ENCODE assay signal across 11 cellular contexts in genomic region chr17:68288375-68288774, GRCh38. TPM values are rescaled to one million over a fixed set of nuclear protein-coding genes. Genes with fewer than 3 reads are reported as not detected.
DNase-seq lines count a peak whose midpoint lies in the region; ATAC-seq and TF ChIP-seq lines count a peak whose summit lies in the region.
"Had no signal": no experiment of that assay in that cellular context is flagged by ENCODE, and none has a peak within 500 bp of the region (broad histone marks: within the 10 kb centered on the region; RNA-seq: fewer than 3 reads in every experiment).

No MANE protein-coding gene starts in this region.

- no peak overlapping the region for H3K18ac ChIP-seq in trophoblast cell (ENCODE audit: low read length)

- POLR2A ChIA-PET in activated CD4-positive, alpha-beta memory T cell treated with anti-CD3 and anti-CD28 coated beads, Interleukin-2, amount 10 ng/mL, durations not matched to agents 7 days and 5 days (lab: Charles Lee), result interaction anchor here (1.2 to 8.6 kb wide), 6 partner anchors 8 to 172 kb away, joined by 3 to 158 read pairs (median 77); partner anchors contain the start of gene WIPI1

- peak overlapping the region; percentile 87 for H3K4me3 Mint-ChIP-seq in activated CD4-positive, alpha-beta memory T cell treated with anti-CD3 and anti-CD28 coated beads, Interleukin-2, amount 10 ng/mL, durations not matched to agents 7 days and 5 days

- DNase-seq in SKM-1 treated with dmso at 0.1 percent for 144 hours (lab: John Stamatoyannopoulos, UW; ENCODE audit: unreplicated experiment), result peak; percentile 49
- no peak for DNase-seq in SKM-1 (lab: John Stamatoyannopoulos, UW; ENCODE audit: unreplicated experiment)
- peak; percentile 65 to 66 for DNase-seq in HL-60 (ENCODE audit: low read depth in 1 of 2, low spot score in 1 of 2)
- DNase-seq in activated CD4-positive, alpha-beta memory T cell treated with anti-CD3 and anti-CD28 coated beads, Interleukin-2, amount 10 ng/mL, durations not matched to agents 7 days and 5 days, result no peak
- peak in 1 of 2 donors; percentile 30 for DNase-seq in trophoblast cell
- DNase-seq in uterus, result no peak
- DNase-seq in prostate gland (ENCODE audit: low spot score), result no peak
- DNase-seq: activated effector memory CD4-positive, alpha-beta T cell treated with anti-CD3 and anti-CD28 coated beads, Interleukin-2, amount 50 U/mL, for 16 hours; NCI-H1105 treated with DMSO at 0.1 percent for 48 hours had no signal

- H3K36me3 ChIP-seq in trophoblast cell (ENCODE audit: control insufficient read depth in 1 of 2, insufficient read depth in 2 of 2, low read length in 2 of 2) (peaks cover 0 to 2% of the 10 kb centered on the region in 2 experiments), uterus (no peaks in the 10 kb centered on the region), prostate gland (no peaks in the 10 kb centered on the region)

- no peak for TF ChIP-seq POLR2A in GM18505 (IDR thresholded peaks at IDR 0.05; ENCODE audit: borderline replicate concordance, extremely low read depth, insufficient read depth, insufficient read length)
- TF ChIP-seq POLR2A in uterus (IDR thresholded peaks at IDR 0.05), result no peak
- TF ChIP-seq POLR2A in prostate gland (IDR thresholded peaks at IDR 0.05), result no peak

- H3K4me2 ChIP-seq in trophoblast cell (ENCODE audit: low read length), result no peak overlapping the region

- peaks cover 10% of the 10 kb centered on the region for H3K79me2 ChIP-seq in trophoblast cell (ENCODE audit: control insufficient read depth, insufficient read depth, low read length, poor library complexity)

- no peak overlapping the region for H4K12ac ChIP-seq in trophoblast cell (ENCODE audit: low read depth, low read length)

- H3K9me3 Mint-ChIP-seq in activated CD4-positive, alpha-beta memory T cell treated with anti-CD3 and anti-CD28 coated beads, Interleukin-2, amount 10 ng/mL, durations not matched to agents 7 days and 5 days, result no peaks in the 10 kb centered on the region

- peak overlapping the region; percentile 37 for H3K27ac Mint-ChIP-seq in activated CD4-positive, alpha-beta memory T cell treated with anti-CD3 and anti-CD28 coated beads, Interleukin-2, amount 10 ng/mL, durations not matched to agents 7 days and 5 days

- peaks cover 46% of the 10 kb centered on the region for H3K4me1 Mint-ChIP-seq in activated CD4-positive, alpha-beta memory T cell treated with anti-CD3 and anti-CD28 coated beads, Interleukin-2, amount 10 ng/mL, durations not matched to agents 7 days and 5 days

- no peak overlapping the region for H3K23ac ChIP-seq in trophoblast cell (ENCODE audit: low read length)

- H3K4me3 ChIP-seq in HL-60 (replicated peaks; ENCODE audit: insufficient read depth, low read length), result no peak overlapping the region
- no peak overlapping the region for H3K4me3 ChIP-seq in trophoblast cell (ENCODE audit: low read depth, low read length)
- no peak overlapping the region for H3K4me3 ChIP-seq in uterus
- no peak overlapping the region for H3K4me3 ChIP-seq in prostate gland

- H3K79me1 ChIP-seq in trophoblast cell (ENCODE audit: low read length), result peaks cover 20% of the 10 kb centered on the region

- H3K4me1 ChIP-seq in trophoblast cell (ENCODE audit: control insufficient read depth in 1 of 2, insufficient read depth in 2 of 2, low read length in 2 of 2), result peaks cover 0 to 6% of the 10 kb centered on the region in 2 experiments
- H3K4me1 ChIP-seq in uterus, result peaks cover 0 to 16% of the 10 kb centered on the region in 2 donors
- peaks cover 5% of the 10 kb centered on the region for H3K4me1 ChIP-seq in prostate gland (replicated peaks)

- no peak overlapping the region for H3K14ac ChIP-seq in trophoblast cell (ENCODE audit: low read length)

- no peak overlapping the region for H2BK12ac ChIP-seq in trophoblast cell (ENCODE audit: low read length)

- H3K27me3 ChIP-seq in HL-60 (ENCODE audit: insufficient read depth, poor library complexity, severe bottlenecking) (no peaks in the 10 kb centered on the region), trophoblast cell (ENCODE audit: insufficient read depth, low read length) (no peaks in the 10 kb centered on the region), uterus (no peaks in the 10 kb centered on the region), prostate gland (replicated peaks; ENCODE audit: insufficient read depth) (no peaks in the 10 kb centered on the region)

- intact Hi-C loops in uterus (cut with DNase I; ENCODE audit: low total_unique reads), result no loop called here
- intact Hi-C loops in prostate gland (cut with DNase I), result no loop called here

- H3K9ac ChIP-seq in trophoblast cell (ENCODE audit: low read length), result no peak overlapping the region

- no peak overlapping the region for H4K91ac ChIP-seq in trophoblast cell (ENCODE audit: low read depth, low read length)

- no peak overlapping the region for H2BK120ac ChIP-seq in trophoblast cell (ENCODE audit: insufficient read depth, low read length, poor library complexity)

- CTCF ChIA-PET in activated CD4-positive, alpha-beta memory T cell treated with anti-CD3 and anti-CD28 coated beads, Interleukin-2, amount 10 ng/mL, durations not matched to agents 7 days and 5 days (lab: Charles Lee), result interaction anchor here (0.8 to 5.0 kb wide), 4 partner anchors 10 to 149 kb away, joined by 3 to 33 read pairs (median 12); no protein-coding TSS in a partner anchor

- H3K4ac ChIP-seq in trophoblast cell (ENCODE audit: low read depth, low read length), result peak overlapping the region; percentile 50

- H2AFZ ChIP-seq in trophoblast cell (ENCODE audit: insufficient read depth, low read length, poor library complexity), result no peak overlapping the region

- TF ChIP-seq CTCF in HL-60 (IDR thresholded peaks at IDR 0.05; ENCODE audit: insufficient read depth, low read length) (no peak), uterus (IDR thresholded peaks at IDR 0.05) (no peak), prostate gland (IDR thresholded peaks at IDR 0.05) (no peak)

- no CpG with 5 or more reads among the region's 5 CpGs for WGBS in trophoblast cell (ENCODE audit: extremely low coverage, insufficient coverage, insufficient read length)
- WGBS in prostate gland, result 88% methylated on average over 5 of the region's 5 CpGs

- H3K27ac ChIP-seq in HL-60 (replicated peaks) (peak overlapping the region; percentile 27), trophoblast cell (ENCODE audit: low read depth, low read length) (no peak overlapping the region), uterus (no peak overlapping the region), prostate gland (no peak overlapping the region)

- H4K8ac ChIP-seq in trophoblast cell (ENCODE audit: low read depth, low read length), result no peak overlapping the region

- ATAC-seq in GM18505 (IDR thresholded peaks at IDR 0.05; ENCODE audit: unreplicated experiment), result no peak
- ATAC-seq: Right ventricle myocardium inferior had no signal

- H2BK5ac ChIP-seq in trophoblast cell (ENCODE audit: low read depth, low read length, poor library complexity), result no peak overlapping the region

- no peaks in the 10 kb centered on the region for H3K27me3 Mint-ChIP-seq in activated CD4-positive, alpha-beta memory T cell treated with anti-CD3 and anti-CD28 coated beads, Interleukin-2, amount 10 ng/mL, durations not matched to agents 7 days and 5 days

- H3K36me3 Mint-ChIP-seq in activated CD4-positive, alpha-beta memory T cell treated with anti-CD3 and anti-CD28 coated beads, Interleukin-2, amount 10 ng/mL, durations not matched to agents 7 days and 5 days (ENCODE audit: low read depth), result peaks cover 26% of the 10 kb centered on the region

- H2AK5ac ChIP-seq in trophoblast cell (ENCODE audit: low read length), result no peak overlapping the region

- no peaks in the 10 kb centered on the region for H3K9me3 ChIP-seq in trophoblast cell (ENCODE audit: insufficient read depth, low read depth, low read length)
- H3K9me3 ChIP-seq in uterus, result no peaks in the 10 kb centered on the region
- H3K9me3 ChIP-seq in prostate gland, result no peaks in the 10 kb centered on the region

RNA-seq across cellular contexts. Expression of gene SLC16A6, which starts 2.6 kb away (rescaled TPM):
- 10 to 100 TPM; 10.4 to 10.8 TPM for total RNA-seq in activated CD4-positive, alpha-beta memory T cell treated with anti-CD3 and anti-CD28 coated beads, Interleukin-2, amount 10 ng/mL, durations not matched to agents 7 days and 5 days
- 10.7 and 11.1 TPM in 2 replicates for polyA plus RNA-seq in trophoblast cell (2013)
- total RNA-seq in uterus, result 1 to 10 TPM in 2 of 4 donors, under 1 TPM in 1, not detected in 1; 0.35 to 1.5 (median 1.0) TPM
- under 1 TPM; 0.41 to 0.85 TPM for total RNA-seq in prostate gland

RNA-seq across cellular contexts. Expression of gene ARSG, which starts 2.9 kb away (rescaled TPM):
- total RNA-seq in activated CD4-positive, alpha-beta memory T cell treated with anti-CD3 and anti-CD28 coated beads, Interleukin-2, amount 10 ng/mL, durations not matched to agents 7 days and 5 days, result 10 to 100 TPM; 13.5 to 16.8 TPM
- polyA plus RNA-seq in trophoblast cell (2013), result 2.8 and 3.0 TPM in 2 replicates
- total RNA-seq in uterus, result 1 to 10 TPM in 3 of 4 donors, under 1 TPM in 1; 0.59 to 6.4 (median 5.7) TPM
- total RNA-seq in prostate gland, result 1 to 10 TPM; 1.5 to 8.3 TPM

RNA-seq across cellular contexts. Expression of gene AMZ2, which starts 40.5 kb away (rescaled TPM):
- 100 to 1,000 TPM; 106 to 121 TPM for total RNA-seq in activated CD4-positive, alpha-beta memory T cell treated with anti-CD3 and anti-CD28 coated beads, Interleukin-2, amount 10 ng/mL, durations not matched to agents 7 days and 5 days
- 102 and 110 TPM in 2 replicates for polyA plus RNA-seq in trophoblast cell (2013)
- 10 to 100 TPM; 26.9 to 60.9 (median 35.1) TPM for total RNA-seq in uterus
- total RNA-seq in prostate gland, result 10 to 100 TPM; 51.0 to 57.4 TPM

Comparison
In these comparisons a context has a peak if more than half of its experiments do, and no peak if none do; other contexts are left out.
1. DNase-seq: peak in SKM-1 treated with dmso at 0.1 percent for 144 hours (single experiment) and HL-60 (2 of 2); none in SKM-1 (single experiment), activated CD4-positive, alpha-beta memory T cell treated with anti-CD3 and anti-CD28 coated beads, Interleukin-2, amount 10 ng/mL, durations not matched to agents 7 days and 5 days (single experiment), uterus (0 of 2) and prostate gland (single experiment).
2. RNA of gene SLC16A6, which starts 2.6 kb away (total RNA-seq): 10.4 to 10.8 TPM in activated CD4-positive, alpha-beta memory T cell treated with anti-CD3 and anti-CD28 coated beads, Interleukin-2, amount 10 ng/mL, durations not matched to agents 7 days and 5 days; 0.35 to 1.5 TPM in uterus and 0.41 to 0.85 TPM in prostate gland; every median in the first group is over 4 times any median in the second.